Comparison of ENCODE assay signal across 8 cellular contexts in genomic region chr19:29605653-29606419, GRCh38. TPM values are rescaled to one million over a fixed set of nuclear protein-coding genes. Genes with fewer than 3 reads are reported as not detected.
DNase-seq lines count a peak whose midpoint lies in the region; ATAC-seq and TF ChIP-seq lines count a peak whose summit lies in the region.

Gene POP4 (plus strand): TSS chr19:29606283. CDS start chr19:29606319, 36 bp downstream.

- H3K36me3 ChIP-seq in Panc1 (ENCODE audit: control insufficient read depth, insufficient read depth, low read length) = peaks cover 2% of the 10 kb centered on the region; the same call in 1 of the 2 replicates
- peaks cover 5 to 16% of the 10 kb centered on the region in 2 donors for H3K36me3 ChIP-seq in muscle layer of duodenum (ENCODE audit: control insufficient read depth in 1 of 2, insufficient read depth in 2 of 2, low read length in 2 of 2)

- CTCF ChIA-PET in Panc1 (lab: Charles Lee) = interaction anchor here (0.5 to 1.0 kb wide), 3 partner anchors 61 to 106 kb away, joined by 3 to 4 read pairs (median 3); no protein-coding TSS in a partner anchor

- H3K4me3 ChIP-seq in Jurkat, Clone E6-1 (ENCODE audit: low read length) = peak within 1 kb of the TSS; percentile 100
- H3K4me3 ChIP-seq in Panc1 (ENCODE audit: low read depth in 2 of 2, low read length in 2 of 2) (peak within 1 kb of the TSS; percentile 91 to 93), muscle layer of duodenum (ENCODE audit: low read depth in 1 of 2, low read length in 2 of 2) (peak within 1 kb of the TSS; percentile 88 to 91)

- H3K4me1 Mint-ChIP-seq in activated T-cell treated with anti-CD3 and anti-CD28 coated beads, Interleukin-2, amount 50 U/mL, for 4 hours (ENCODE audit: low read depth) = peaks cover 23% of the 10 kb centered on the region

- peak within 1 kb of the TSS; percentile 99 for H3K4me3 Mint-ChIP-seq in activated T-cell treated with anti-CD3 and anti-CD28 coated beads, Interleukin-2, amount 50 U/mL, for 4 hours

- DNase-seq in DMS153 (lab: John Stamatoyannopoulos, UW) (peak; percentile 87), Panc1 (ENCODE audit: low read depth, low spot score) (peak; percentile 84)
- DNase-seq in Jurkat, Clone E6-1 (ENCODE audit: low read depth, low spot score) = peak; percentile 92
- DNase-seq in activated T-cell treated with anti-CD3 and anti-CD28 coated beads, Interleukin-2, amount 50 U/mL, for 4 hours = peak; percentile 98
- peak; percentile 96 to 97 for DNase-seq in stimulated activated CD8-positive, alpha-beta memory T cell treated with anti-CD3 and anti-CD28 coated beads, Interleukin-7, amount 100 ng/mL, for 4 hours (ENCODE audit: low read depth in 2 of 2)

- H3K9me3 Mint-ChIP-seq in activated T-cell treated with anti-CD3 and anti-CD28 coated beads, Interleukin-2, amount 50 U/mL, for 4 hours = no peaks in the 10 kb centered on the region

- TF ChIP-seq CTCF in Panc1 (IDR thresholded peaks at IDR 0.05) = no peak

- ATAC-seq in GM21619 (IDR thresholded peaks at IDR 0.05; ENCODE audit: unreplicated experiment) (peak; percentile 67), Panc1 (peak; percentile 94), esophagus mucosa (peak; percentile 95)
- peak; percentile 84 to 86 for ATAC-seq in activated T-cell treated with anti-CD3 and anti-CD28 coated beads, Interleukin-2, amount 50 U/mL, for 4 hours

- in situ Hi-C loops in Panc1 (cut with HindIII; ENCODE audit: low pct_unique_long_range_greater_than_20kb, low sequenced_read_pairs) = no loop called here

- H3K4me1 ChIP-seq in Panc1 (ENCODE audit: control insufficient read depth, insufficient read depth, low read length) (peaks cover 11% of the 10 kb centered on the region), muscle layer of duodenum (ENCODE audit: control insufficient read depth in 1 of 2, insufficient read depth in 2 of 2, low read length in 2 of 2) (peaks cover 0 to 16% of the 10 kb centered on the region in 2 donors)

- H3K27me3 ChIP-seq in Panc1 (ENCODE audit: control insufficient read depth, insufficient read depth, low read length) (no peaks in the 10 kb centered on the region), muscle layer of duodenum (ENCODE audit: low read depth, low read length) (no peaks in the 10 kb centered on the region)

- peaks cover 15% of the 10 kb centered on the region for H3K36me3 Mint-ChIP-seq in activated T-cell treated with anti-CD3 and anti-CD28 coated beads, Interleukin-2, amount 50 U/mL, for 4 hours (ENCODE audit: insufficient read depth)

- H3K27me3 Mint-ChIP-seq in activated T-cell treated with anti-CD3 and anti-CD28 coated beads, Interleukin-2, amount 50 U/mL, for 4 hours (ENCODE audit: low read depth) = no peaks in the 10 kb centered on the region

- peak within 1 kb of the TSS; percentile 91 for H3K27ac ChIP-seq in Panc1 (ENCODE audit: low read length)
- peak within 1 kb of the TSS; percentile 100 for H3K27ac ChIP-seq in muscle layer of duodenum (ENCODE audit: low read length)

- intact Hi-C loops in Panc1 (cut with micrococcal nuclease; ENCODE audit: unreplicated experiment) = no loop called here

- BruUV-seq in Panc1 (replicated peaks; lab: Mats Ljungman, UMichigan) = TSS peak; percentile 94

- POLR2A ChIA-PET in Panc1 (lab: Charles Lee) = interaction anchor here (0.6 to 0.7 kb wide), 3 partner anchors 9 to 75 kb away, joined by 3 to 6 read pairs (median 4); no protein-coding TSS in a partner anchor

- H3K9me3 ChIP-seq in Panc1 (ENCODE audit: control insufficient read depth, insufficient read depth, low read depth, low read length) = no peaks in the 10 kb centered on the region
- no peaks in the 10 kb centered on the region for H3K9me3 ChIP-seq in muscle layer of duodenum (ENCODE audit: control insufficient read depth in 1 of 2, low read length in 2 of 2)

RNA-seq across cellular contexts. Expression of gene POP4, which starts in this region (rescaled TPM):
- 134 TPM for polyA plus RNA-seq in Jurkat, Clone E6-1 (2012; ENCODE audit: insufficient read depth, insufficient read length)
- 116 TPM for total RNA-seq in Panc1 (2021; ENCODE audit: unreplicated experiment)
- polyA plus RNA-seq in Panc1 (2012; ENCODE audit: insufficient read length) = 77.5 TPM
- total RNA-seq in activated T-cell treated with anti-CD3 and anti-CD28 coated beads, Interleukin-2, amount 50 U/mL, for 4 hours = 100 to 1,000 TPM; 160 to 173 (median 168) TPM
- total RNA-seq in esophagus mucosa = 49.3 TPM

Comparison
In these comparisons a context has a peak if more than half of its experiments do, and no peak if none do; other contexts are left out.
1. Peak in every context shown above with its lines: DNase-seq, ATAC-seq, H3K4me3 ChIP-seq and H3K27ac ChIP-seq.